Comparison of ENCODE assay signal across 31 cellular contexts in the genomic region with DNA sequence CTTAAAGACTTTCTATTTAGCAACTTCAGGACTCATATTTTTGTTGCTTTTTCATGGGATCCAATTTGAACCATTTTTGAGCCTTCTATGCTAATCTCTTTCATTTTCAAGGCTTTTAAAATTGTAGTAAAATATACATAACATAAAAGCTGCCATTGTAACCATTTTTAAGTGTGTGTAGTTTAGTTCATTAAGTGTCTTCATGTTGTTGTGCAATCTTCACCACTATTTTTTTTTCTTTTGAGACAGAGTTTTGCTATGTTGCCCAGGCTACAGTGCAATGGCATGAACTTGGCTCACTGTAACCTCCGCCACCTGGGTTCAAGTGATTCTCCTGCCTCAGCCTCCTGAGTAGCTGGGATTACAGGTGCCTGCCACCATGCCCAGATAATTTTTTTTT.
A peak's percentile ranks its signal among the peaks of the same experiment; 100 is the strongest.
DNase-seq lines count a peak whose midpoint lies in the region; ATAC-seq, FAIRE-seq and TF ChIP-seq lines count a peak whose summit lies in the region.
"Had no signal": no experiment of that assay in that cellular context is flagged by ENCODE, and none has a peak within 500 bp of the region (broad histone marks: within the 10 kb centered on the region; RNA-seq: fewer than 3 reads in every experiment).

No MANE protein-coding gene starts in this region.

- in situ Hi-C loops in HepG2 (cut with HindIII; ENCODE audit: extremely low pct_ligation_motif_present, low pct_unique_long_range_greater_than_20kb) = no loop called here
- in situ Hi-C loops in K562 (cut with MboI) = no loop called here

- BruUV-seq in HepG2 (replicated peaks; lab: Mats Ljungman, UMichigan) (no TSS peak), K562 (replicated peaks; lab: Mats Ljungman, UMichigan) (no TSS peak)

- FAIRE-seq in HepG2 (lab: Jason Lieb, UNC) (no peak), K562 (lab: Jason Lieb, UNC) (no peak)
- FAIRE-seq: A204.1, A549, D721Med had no signal

- H3K36me3 ChIP-seq in HepG2 (replicated peaks in 1 of 2; ENCODE audit: control insufficient read depth in 1 of 2, insufficient read depth in 2 of 2, low read length in 2 of 2) (no peaks in the 10 kb centered on the region), right lobe of liver (no peaks in the 10 kb centered on the region), K562 (ENCODE audit: control insufficient read depth, insufficient read depth, low read length) (no peaks in the 10 kb centered on the region)
- H3K36me3 ChIP-seq: BE2C; BLaER1; BLaER1 treated with 17β-estradiol and CSF1 and Interleukin-3, amounts not matched to agents 10 nM and 100 nM had no signal

- no peaks in the 10 kb centered on the region for H3K9me1 ChIP-seq in K562 (ENCODE audit: control insufficient read depth, insufficient read depth, low read length)

- TF ChIP-seq RAD21 in HepG2 (CRISPR knock-in tag; IDR thresholded peaks at IDR 0.05) (no peak), K562 (CRISPR knock-in tag; conservative IDR thresholded peaks at IDR 0.05 in 1 of 2, IDR thresholded peaks at IDR 0.05 in 1 of 2) (no peak)

- POLR2A ChIA-PET in HepG2 (lab: Yijun Ruan, JAX) (no interaction called here), K562 (lab: Yijun Ruan, JAX) (interaction anchor here (1.9 kb wide), 1 partner anchor 10 kb away, joined by 5 read pairs; no protein-coding TSS in a partner anchor)

- H3K9ac ChIP-seq in HepG2 (ENCODE audit: insufficient read depth, low read depth, low read length) (no peak overlapping the region), K562 (ENCODE audit: insufficient read depth in 1 of 2, low read depth in 2 of 2, low read length in 2 of 2) (no peak overlapping the region)
- H3K9ac ChIP-seq: BLaER1; BLaER1 treated with 17β-estradiol and CSF1 and Interleukin-3, amounts not matched to agents 10 nM and 100 nM had no signal

- H3K79me2 ChIP-seq in HepG2 (ENCODE audit: insufficient read depth, low read length) (no peaks in the 10 kb centered on the region), K562 (ENCODE audit: control insufficient read depth, insufficient read depth, low read length) (no peaks in the 10 kb centered on the region)

- H2AFZ ChIP-seq in HepG2 (ENCODE audit: low read length) (no peak overlapping the region), K562 (ENCODE audit: low read depth, low read length) (no peak overlapping the region; the same call in 1 of the 2 replicates)

- H3K4me1 ChIP-seq in HepG2 (ENCODE audit: insufficient read depth, low read length) (no peaks in the 10 kb centered on the region), right lobe of liver (no peaks in the 10 kb centered on the region), K562 (replicated peaks in 1 of 2; ENCODE audit: control insufficient read depth in 2 of 2, insufficient read depth in 2 of 2, low read length in 2 of 2) (peaks cover 0 to 2% of the 10 kb centered on the region in 2 experiments; a peak in 1 of 5 replicates)
- H3K4me1 ChIP-seq: A549, BE2C, BLaER1, Caco-2 had no signal

- H3K9me3 ChIP-seq in HepG2 (ENCODE audit: low read length) = no peaks in the 10 kb centered on the region
- no peaks in the 10 kb centered on the region for H3K9me3 ChIP-seq in right lobe of liver
- H3K9me3 ChIP-seq in K562 (replicated peaks; ENCODE audit: control insufficient read depth, insufficient read depth, low read depth, low read length) = no peaks in the 10 kb centered on the region
- H3K9me3 ChIP-seq: A549; BE2C; BLaER1; BLaER1 treated with 17β-estradiol and CSF1 and Interleukin-3, amounts not matched to agents 10 nM and 100 nM; Caco-2 had no signal

- H3K27ac ChIP-seq in HepG2 (ENCODE audit: extremely low read length, insufficient read depth, low read length) (no peak overlapping the region), right lobe of liver (no peak overlapping the region), K562 (ENCODE audit: extremely low read depth, low read depth, low read length) (no peak overlapping the region)
- H3K27ac ChIP-seq: 22Rv1; A549; BLaER1; BLaER1 treated with 17β-estradiol and CSF1 and Interleukin-3, amounts not matched to agents 10 nM and 100 nM; C4-2B had no signal

- TF ChIP-seq EP300 in HepG2 (IDR thresholded peaks at IDR 0.05; ENCODE audit: low read depth in 2 of 2, low read length in 2 of 2) (no peak), HepG2 (CRISPR knock-in tag; IDR thresholded peaks at IDR 0.05; ENCODE audit: borderline replicate concordance) (no peak), K562 (IDR thresholded peaks at IDR 0.05; ENCODE audit: low read length) (no peak)

- CTCF ChIA-PET in HepG2 (lab: Yijun Ruan, JAX; ENCODE audit: low intra/inter-chr PET ratio, low total read pairs) (no interaction called here), K562 (lab: Yijun Ruan, JAX; ENCODE audit: low intra/inter-chr PET ratio) (no interaction called here)

- DNase-seq in HepG2 (ENCODE audit: low spot score) = no peak
- DNase-seq in right lobe of liver = no peak
- DNase-seq in K562 (ENCODE audit: extremely low read depth in 1 of 4, low spot score in 3 of 4) = no peak
- no peak for DNase-seq in NCI-H2227 treated with DMSO at 0.1 percent for 48 hours (lab: John Stamatoyannopoulos, UW)
- DNase-seq: 8988T; ACHN; AML-193; BE2C; C1 segment of cervical spinal cord; Caco-2; Calu3; CD4-positive, alpha-beta memory T cell; CD4-positive, alpha-beta T cell; CD4-positive, CD25-positive, alpha-beta regulatory T cell; CD8-positive, alpha-beta memory T cell; CD8-positive, alpha-beta T cell; COR-L47; DMS 273 treated with DMSO at 0.1 percent for 48 hours; DMS153; DMS53; DMS79; DMS79 treated with DMSO at 0.1 percent for 48 hours; DND-41; EL had no signal

- H3K4me3 ChIP-seq in HepG2 (replicated peaks in 1 of 3; ENCODE audit: insufficient read depth in 1 of 3, low read depth in 2 of 3, low read length in 3 of 3) (no peak overlapping the region), right lobe of liver (no peak overlapping the region), K562 (no peak overlapping the region)
- H3K4me3 ChIP-seq: A549; BLaER1; BLaER1 treated with 17β-estradiol and CSF1 and Interleukin-3, amounts not matched to agents 10 nM and 100 nM had no signal

- H3K4me2 ChIP-seq in HepG2 (ENCODE audit: low read depth, low read length) (no peak overlapping the region), K562 (ENCODE audit: insufficient read depth, low read length) (no peak overlapping the region)
- H3K4me2 ChIP-seq: A549, BLaER1 had no signal

- no peak for TF ChIP-seq POLR2A in HepG2 (IDR thresholded peaks at IDR 0.05; ENCODE audit: insufficient read depth in 1 of 2, low read depth in 2 of 2, low read length in 2 of 2)
- no peak for TF ChIP-seq POLR2A in right lobe of liver (IDR thresholded peaks at IDR 0.05)
- TF ChIP-seq POLR2A in K562 (conservative IDR thresholded peaks at IDR 0.05) = no peak

- intact Hi-C loops in HepG2 (cut with micrococcal nuclease; ENCODE audit: unreplicated experiment) = no loop called here
- intact Hi-C loops in right lobe of liver (cut with DNase I) = no loop called here
- intact Hi-C loops in K562 (cut with micrococcal nuclease) = no loop called here

- ATAC-seq in HepG2 (no peak), right lobe of liver (no peak), K562 (no peak)
- ATAC-seq: A549; CD8-positive, alpha-beta T cell had no signal

- H4K20me1 ChIP-seq in HepG2 (ENCODE audit: insufficient read depth, low read length) = no peaks in the 10 kb centered on the region
- no peaks in the 10 kb centered on the region for H4K20me1 ChIP-seq in K562 (replicated peaks; ENCODE audit: control insufficient read depth, insufficient read depth, low read length)
- H4K20me1 ChIP-seq: BLaER1; BLaER1 treated with 17β-estradiol and CSF1 and Interleukin-3, amounts not matched to agents 10 nM and 100 nM had no signal

- 76% methylated on average over 1 of the region's 1 CpG for WGBS in HepG2 (ENCODE audit: low lambda C conversion rate)
- WGBS in right lobe of liver (ENCODE audit: insufficient coverage, low coverage, low lambda C conversion rate, missing lambda C conversion rate) = 100% methylated on average over 1 of the region's 1 CpG
- whole genome bisulfite sequencing in K562 (ENCODE audit: insufficient coverage, low coverage, missing lambda C conversion rate) = 46% methylated on average over 1 of the region's 1 CpG

- no peak for TF ChIP-seq CTCF in HepG2 (CRISPR knock-in tag; IDR thresholded peaks at IDR 0.05)
- TF ChIP-seq CTCF in right lobe of liver (IDR thresholded peaks at IDR 0.05) = no peak
- no peak for TF ChIP-seq CTCF in K562 (IDR thresholded peaks at IDR 0.05 in 2 of 3, conservative IDR thresholded peaks at IDR 0.05 in 1 of 3; ENCODE audit: insufficient read depth in 2 of 3, low read depth in 1 of 3, low read length in 3 of 3)

- H3K27me3 ChIP-seq in HepG2 (ENCODE audit: control insufficient read depth in 1 of 2, insufficient read depth in 2 of 2, low read length in 2 of 2) (no peaks in the 10 kb centered on the region), right lobe of liver (no peaks in the 10 kb centered on the region), K562 (ENCODE audit: control insufficient read depth in 2 of 2, insufficient read depth in 2 of 2, low read length in 2 of 2) (peaks cover 9 to 12% of the 10 kb centered on the region in 2 experiments)
- H3K27me3 ChIP-seq: BE2C; BLaER1; BLaER1 treated with 17β-estradiol and CSF1 and Interleukin-3, amounts not matched to agents 10 nM and 100 nM had no signal

TF ChIP-seq in HepG2, 621 proteins besides CTCF, POLR2A, EP300 and RAD21 (continues in another document):
- TF ChIP-seq, protein P1, sequence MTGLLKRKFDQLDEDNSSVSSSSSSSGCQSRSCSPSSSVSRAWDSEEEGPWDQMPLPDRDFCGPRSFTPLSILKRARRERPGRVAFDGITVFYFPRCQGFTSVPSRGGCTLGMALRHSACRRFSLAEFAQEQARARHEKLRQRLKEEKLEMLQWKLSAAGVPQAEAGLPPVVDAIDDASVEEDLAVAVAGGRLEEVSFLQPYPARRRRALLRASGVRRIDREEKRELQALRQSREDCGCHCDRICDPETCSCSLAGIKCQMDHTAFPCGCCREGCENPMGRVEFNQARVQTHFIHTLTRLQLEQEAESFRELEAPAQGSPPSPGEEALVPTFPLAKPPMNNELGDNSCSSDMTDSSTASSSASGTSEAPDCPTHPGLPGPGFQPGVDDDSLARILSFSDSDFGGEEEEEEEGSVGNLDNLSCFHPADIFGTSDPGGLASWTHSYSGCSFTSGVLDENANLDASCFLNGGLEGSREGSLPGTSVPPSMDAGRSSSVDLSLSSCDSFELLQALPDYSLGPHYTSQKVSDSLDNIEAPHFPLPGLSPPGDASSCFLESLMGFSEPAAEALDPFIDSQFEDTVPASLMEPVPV (CRISPR knock-in tag; IDR thresholded peaks at IDR 0.05) = no peak

TF ChIP-seq in K562, 482 proteins besides CTCF, POLR2A, EP300 and RAD21:
- TF ChIP-seq U2AF1 (optimal IDR thresholded peaks at IDR 0.05; ENCODE audit: low read depth, low read length) (no peak), CEBPB (tag; IDR thresholded peaks at IDR 0.05) (peak; percentile 78), CEBPG (CRISPR knock-in tag; IDR thresholded peaks at IDR 0.05) (no peak), CEBPG (tag; conservative IDR thresholded peaks at IDR 0.05 in 1 of 2, IDR thresholded peaks at IDR 0.05 in 1 of 2) (peak in 1 of 2 experiments; percentile 59; a peak in 2 of 4 replicates), ZNF232 (CRISPR knock-in tag; IDR thresholded peaks at IDR 0.05) (no peak)
TF ChIP-seq in K562: peak in this region for 2.

Comparison
In these comparisons a context has a peak if more than half of its experiments do, and no peak if none do; other contexts are left out.
1. Of the 241 proteins assayed by ChIP-seq in both HepG2 and K562: peak only in HepG2: none; only in K562: none; in both: CEBPB; in neither: 239; mixed calls (peak in some experiments, not most) for 1.